In genomic region chr10:7703140-7703539, GRCh38 we compare ENCODE assay signal across 1 cellular context.
TF ChIP-seq lines count a peak whose summit lies in the region.

ITIH2 (plus strand) TSS chr10:7703316; CDS start chr10:7703435, 119 bp downstream.

TF ChIP-seq in HepG2, 621 proteins besides CTCF, POLR2A, EP300 and RAD21 (continued from another document):
- TF ChIP-seq ZXDC (CRISPR knock-in tag; IDR thresholded peaks at IDR 0.05), result no peak
- no peak for TF ChIP-seq NONO (IDR thresholded peaks at IDR 0.05)
- TF ChIP-seq NONO (CRISPR knock-in tag; conservative IDR thresholded peaks at IDR 0.05), result no peak
- TF ChIP-seq HNRNPLL (IDR thresholded peaks at IDR 0.05; ENCODE audit: low read depth, low read length, poor library complexity, severe bottlenecking), result no peak
- TF ChIP-seq STAT5B (CRISPR knock-in tag; IDR thresholded peaks at IDR 0.05), result no peak
- no peak for TF ChIP-seq ZNF550 (CRISPR knock-in tag; IDR thresholded peaks at IDR 0.05; ENCODE audit: borderline replicate concordance)
- no peak; the same call in 1 of the 2 replicates for TF ChIP-seq ZNF24 (IDR thresholded peaks at IDR 0.05)
- no peak for TF ChIP-seq THAP9 (CRISPR knock-in tag; IDR thresholded peaks at IDR 0.05; ENCODE audit: borderline replicate concordance)
- TF ChIP-seq FOXK1 (CRISPR knock-in tag; IDR thresholded peaks at IDR 0.05; ENCODE audit: borderline replicate concordance, low read depth), result no peak; the same call in 1 of the 2 replicates
- TF ChIP-seq MEIS2 (CRISPR knock-in tag; IDR thresholded peaks at IDR 0.05), result no peak
- no peak for TF ChIP-seq SALL2 (CRISPR knock-in tag; IDR thresholded peaks at IDR 0.05)
- TF ChIP-seq SNAPC5 (CRISPR knock-in tag; IDR thresholded peaks at IDR 0.05; ENCODE audit: borderline replicate concordance), result no peak
- TF ChIP-seq HCFC1 (IDR thresholded peaks at IDR 0.05; ENCODE audit: low read depth, low read length), result no peak
- peak; percentile 79 for TF ChIP-seq MED1 (CRISPR knock-in tag; IDR thresholded peaks at IDR 0.05)
- no peak for TF ChIP-seq GLMP (CRISPR knock-in tag; IDR thresholded peaks at IDR 0.05; ENCODE audit: borderline replicate concordance)
- no peak for TF ChIP-seq PRDM10 (CRISPR knock-in tag; IDR thresholded peaks at IDR 0.05; ENCODE audit: low read depth)
- TF ChIP-seq KLF15 (CRISPR knock-in tag; IDR thresholded peaks at IDR 0.05; ENCODE audit: borderline replicate concordance), result no peak
- no peak for TF ChIP-seq MAFG (CRISPR knock-in tag; IDR thresholded peaks at IDR 0.05)
- TF ChIP-seq ZKSCAN8 (CRISPR knock-in tag; IDR thresholded peaks at IDR 0.05; ENCODE audit: borderline replicate concordance), result no peak
- TF ChIP-seq TFDP1 (CRISPR knock-in tag; IDR thresholded peaks at IDR 0.05; ENCODE audit: borderline replicate concordance), result no peak; the same call in 1 of the 2 replicates
- no peak for TF ChIP-seq ZNF691 (CRISPR knock-in tag; IDR thresholded peaks at IDR 0.05; ENCODE audit: borderline replicate concordance, low read depth)
- peak; percentile 34; the same call in 1 of the 2 replicates for TF ChIP-seq TFAP4 (IDR thresholded peaks at IDR 0.05; ENCODE audit: borderline replicate concordance, low read depth)
- no peak for TF ChIP-seq NFATC3 (CRISPR knock-in tag; IDR thresholded peaks at IDR 0.05)
